8 cellular contexts compared by ENCODE assay signal in genomic region chr16:11743308-11744074, GRCh38.
DNase-seq lines count a peak whose midpoint lies in the region; ATAC-seq and TF ChIP-seq lines count a peak whose summit lies in the region.

No MANE protein-coding gene starts in this region.

- peak overlapping the region; percentile 57 for H3K4me3 ChIP-seq in fibroblast of mammary gland (ENCODE audit: control insufficient read depth, low read depth, low read length)

- in situ Hi-C loops in KBM-7 (cut with MboI; ENCODE audit: low pct_unique_long_range_greater_than_20kb, low sequenced_read_pairs) = no loop called here

- peak; percentile 67 for DNase-seq in GF-D8 (lab: John Stamatoyannopoulos, UW)
- peak; percentile 45 for DNase-seq in KBM-7
- peak; percentile 24 to 37 for DNase-seq in activated CD4-positive, alpha-beta T cell treated with anti-CD3 and anti-CD28 coated beads, Interleukin-2, amount 50 U/mL, for 48 hours
- DNase-seq in fibroblast of mammary gland (ENCODE audit: low read depth) = peak; percentile 86
- DNase-seq in non-pigmented ciliary epithelial cell (ENCODE audit: low read depth) = peak; percentile 26
- DNase-seq in COLO829 (ENCODE audit: low spot score) = no peak
- no peak for DNase-seq in NCI-H2107 (lab: John Stamatoyannopoulos, UW)

- no peak for TF ChIP-seq CTCF in fibroblast of mammary gland (conservative IDR thresholded peaks at IDR 0.05; ENCODE audit: control insufficient read depth, insufficient read depth, low read depth, low read length)

- ATAC-seq in HG03457 (IDR thresholded peaks at IDR 0.05; ENCODE audit: unreplicated experiment) = no peak

Comparison
In these comparisons a context has a peak if more than half of its experiments do, and no peak if none do; other contexts are left out.
1. DNase-seq: peak in GF-D8 (single experiment), KBM-7 (single experiment), activated CD4-positive, alpha-beta T cell treated with anti-CD3 and anti-CD28 coated beads, Interleukin-2, amount 50 U/mL, for 48 hours (2 of 2), fibroblast of mammary gland (single experiment) and non-pigmented ciliary epithelial cell (single experiment); none in COLO829 (single experiment) and NCI-H2107 (single experiment).